7 cellular contexts compared by ENCODE assay signal in genomic region chr22:37197451-37198289, GRCh38. TPM values are rescaled to one million over a fixed set of nuclear protein-coding genes. Genes with fewer than 3 reads are reported as not detected.
DNase-seq lines count a peak whose midpoint lies in the region; ATAC-seq and TF ChIP-seq lines count a peak whose summit lies in the region.

No MANE protein-coding gene starts in this region.

- no peak overlapping the region for H2AFZ ChIP-seq in HCT116 (ENCODE audit: low read depth, low read length, poor library complexity, severe bottlenecking)
- no peak overlapping the region for H2AFZ ChIP-seq in neuron (ENCODE audit: low read depth, low read length)

- CTCF ChIA-PET in HCT116 (lab: Charles Lee): interaction anchor here (0.7 to 1.9 kb wide), 16 partner anchors 9 to 422 kb away, joined by 3 to 14 read pairs (median 4); partner anchors contain the start of genes C1QTNF6 and IFT27

- H3K4me3 ChIP-seq in HCT116 (replicated peaks in 1 of 2; ENCODE audit: low read depth in 1 of 2, low read length in 2 of 2) (peak overlapping the region; percentile 77 to 82), SK-N-MC (peak overlapping the region; percentile 78), epithelial cell of proximal tubule (ENCODE audit: low read depth, low read length) (peak overlapping the region; percentile 93), neuron (ENCODE audit: low read length) (peak overlapping the region; percentile 68), SJCRH30 (no peak overlapping the region)

- H3K27me3 ChIP-seq in HCT116 (ENCODE audit: insufficient read depth, low read length): no peaks in the 10 kb centered on the region
- no peaks in the 10 kb centered on the region for H3K27me3 ChIP-seq in neuron (ENCODE audit: insufficient read depth, low read length)
- H3K27me3 ChIP-seq in SJCRH30: 0 out of 2 replicates have a peak, but pooled peaks cover under 1% of the 10 kb centered on the region

- TF ChIP-seq CTCF in HCT116 (IDR thresholded peaks at IDR 0.05 in 2 of 3, conservative IDR thresholded peaks at IDR 0.05 in 1 of 3; ENCODE audit: borderline replicate concordance in 1 of 3, insufficient read depth in 1 of 3, low read depth in 2 of 3, low read length in 2 of 3): no peak
- no peak for TF ChIP-seq CTCF in epithelial cell of proximal tubule (conservative IDR thresholded peaks at IDR 0.05; ENCODE audit: low read depth, low read length)

- H3K27ac ChIP-seq in HCT116 (ENCODE audit: low read depth, low read length) (peak overlapping the region; percentile 94), SK-N-MC (no peak overlapping the region), SJCRH30 (no peak overlapping the region)

- H3K9me2 ChIP-seq in HCT116 (ENCODE audit: insufficient read depth): no peaks in the 10 kb centered on the region

- peak; percentile 54 for ATAC-seq in HCT116
- ATAC-seq in GM18873 (IDR thresholded peaks at IDR 0.05; ENCODE audit: low FRiP score, unreplicated experiment): no peak

- no peaks in the 10 kb centered on the region for H4K20me1 ChIP-seq in HCT116 (ENCODE audit: insufficient read depth)

- H3K4me1 ChIP-seq in HCT116 (ENCODE audit: control insufficient read depth in 1 of 2, insufficient read depth in 2 of 2, low read length in 2 of 2) (peaks cover 38 to 78% of the 10 kb centered on the region in 2 experiments), neuron (ENCODE audit: insufficient read depth, low read length) (peaks cover 8% of the 10 kb centered on the region), SJCRH30 (no peaks in the 10 kb centered on the region)

- no peak for TF ChIP-seq RAD21 in HCT116 (IDR thresholded peaks at IDR 0.05; ENCODE audit: low read depth)

- DNase-seq in HCT116 (ENCODE audit: low read depth, low spot score) (peak; percentile 92), SK-N-MC (ENCODE audit: low read depth, low spot score) (no peak), epithelial cell of proximal tubule (ENCODE audit: low read depth) (no peak), SJCRH30 (no peak)
- no peak for DNase-seq in activated CD4-positive, alpha-beta T cell treated with anti-CD3 and anti-CD28 coated beads for 48 hours

- H3K36me3 ChIP-seq in HCT116 (ENCODE audit: control insufficient read depth in 1 of 2, insufficient read depth in 2 of 2, low read length in 2 of 2): no peaks in the 10 kb centered on the region
- no peaks in the 10 kb centered on the region for H3K36me3 ChIP-seq in SK-N-MC (ENCODE audit: insufficient read depth, low read length)
- no peaks in the 10 kb centered on the region for H3K36me3 ChIP-seq in neuron (ENCODE audit: insufficient read depth, low read length)
- no peaks in the 10 kb centered on the region for H3K36me3 ChIP-seq in SJCRH30

- no peak for TF ChIP-seq POLR2A in HCT116 (IDR thresholded peaks at IDR 0.05; ENCODE audit: borderline replicate concordance, extremely low read depth, insufficient read depth, insufficient read length)

- peak overlapping the region; percentile 94 for H3K4me2 ChIP-seq in HCT116 (ENCODE audit: low read length)

- TSS peak; percentile 33 for BruUV-seq in HCT116 (replicated peaks; lab: Mats Ljungman, UMichigan)

- H3K9me3 ChIP-seq in HCT116 (ENCODE audit: control insufficient read depth in 1 of 2, insufficient read depth in 1 of 2, low read depth in 1 of 2, low read length in 2 of 2) (no peaks in the 10 kb centered on the region), SK-N-MC (ENCODE audit: low read depth, low read length) (no peaks in the 10 kb centered on the region), neuron (ENCODE audit: low read length) (peaks cover 2% of the 10 kb centered on the region), SJCRH30 (replicated peaks) (no peaks in the 10 kb centered on the region)

- H3K9ac ChIP-seq in HCT116 (ENCODE audit: low read length) (peak overlapping the region; percentile 93), SK-N-MC (ENCODE audit: insufficient read length) (peak overlapping the region; percentile 89)

- POLR2A ChIA-PET in HCT116 (lab: Charles Lee): interaction anchor here (0.9 to 4.4 kb wide), 6 partner anchors 8 to 415 kb away, joined by 3 to 29 read pairs (median 4); partner anchors contain the start of gene C1QTNF6

- RAD21 ChIA-PET in HCT116 (lab: Charles Lee; ENCODE audit: low non-redundant PET in 1 of 2, low total read pairs in 2 of 2, uncharacterized antibody in 2 of 2, unreplicated experiment in 2 of 2): interaction anchor here (0.9 to 1.5 kb wide), 5 partner anchors 9 to 32 kb away, joined by 3 to 7 read pairs (median 5); no protein-coding TSS in a partner anchor

- intact Hi-C loops in HCT116 (cut with micrococcal nuclease): loop anchor here (1.0 to 10.0 kb wide), 6 partner anchors 31 to 651 kb away; no protein-coding TSS in a partner anchor

- H3K79me2 ChIP-seq in HCT116 (ENCODE audit: insufficient read depth, low read length): no peaks in the 10 kb centered on the region

TF ChIP-seq in HCT116, 20 proteins besides CTCF, POLR2A, EP300 and RAD21:
- TF ChIP-seq POLR2AphosphoS5 (IDR thresholded peaks at IDR 0.05; ENCODE audit: low read depth, low read length) (peak; percentile 45; the same call in 1 of the 2 replicates), MAX (IDR thresholded peaks at IDR 0.05) (no peak)

RNA-seq across cellular contexts. Expression of gene C1QTNF6, which starts 9.6 kb away (rescaled TPM):
- total RNA-seq in HCT116 (2021; ENCODE audit: unreplicated experiment): 15.2 TPM
- 9.4 and 13.4 TPM in 2 replicates for polyA plus RNA-seq in HCT116 (2012)
- 2.1 and 7.1 TPM in 2 replicates for total RNA-seq in epithelial cell of proximal tubule
- total RNA-seq in SJCRH30 (2014; rRNA removed; shearing (Covaris generic)): 0.08 TPM in 1 of 2 replicates, not detected in the other

RNA-seq across cellular contexts. Expression of gene SSTR3, which starts 14.6 kb away (rescaled TPM):
- total RNA-seq in HCT116 (2021; ENCODE audit: unreplicated experiment) (not detected), epithelial cell of proximal tubule (not detected in 2 replicates)
- polyA plus RNA-seq in HCT116 (2012): 0.04 TPM in 1 of 2 replicates, not detected in the other
- total RNA-seq in SJCRH30 (2014; rRNA removed; shearing (Covaris generic)): not detected in 2 replicates

RNA-seq across cellular contexts. Expression of gene RAC2, which starts 46.4 kb away (rescaled TPM):
- total RNA-seq in HCT116 (2021; ENCODE audit: unreplicated experiment) (62.0 TPM), epithelial cell of proximal tubule (51.9 and 58.2 TPM in 2 replicates)
- 122 and 124 TPM in 2 replicates for polyA plus RNA-seq in HCT116 (2012)
- not detected in 2 replicates for total RNA-seq in SJCRH30 (2014; rRNA removed; shearing (Covaris generic))

RNA-seq across cellular contexts. Expression of gene IL2RB, which starts 48.0 kb away (rescaled TPM):
- total RNA-seq in HCT116 (2021; ENCODE audit: unreplicated experiment) (0.30 TPM), epithelial cell of proximal tubule (0.06 and 0.72 TPM in 2 replicates)
- 0.20 and 0.21 TPM in 2 replicates for polyA plus RNA-seq in HCT116 (2012)
- total RNA-seq in SJCRH30 (2014; rRNA removed; shearing (Covaris generic)): 0.13 and 0.26 TPM in 2 replicates

Comparison
In these comparisons a context has a peak if more than half of its experiments do, and no peak if none do; other contexts are left out.
1. RNA of gene RAC2, which starts 46.4 kb away (total RNA-seq): 62.0 TPM in HCT116 (single experiment) and 51.9 to 58.2 TPM in epithelial cell of proximal tubule; not detected in SJCRH30; every median in the first group is over 10 times any median in the second.